ENCODE assay signal across 8 cellular contexts in the genomic region with DNA sequence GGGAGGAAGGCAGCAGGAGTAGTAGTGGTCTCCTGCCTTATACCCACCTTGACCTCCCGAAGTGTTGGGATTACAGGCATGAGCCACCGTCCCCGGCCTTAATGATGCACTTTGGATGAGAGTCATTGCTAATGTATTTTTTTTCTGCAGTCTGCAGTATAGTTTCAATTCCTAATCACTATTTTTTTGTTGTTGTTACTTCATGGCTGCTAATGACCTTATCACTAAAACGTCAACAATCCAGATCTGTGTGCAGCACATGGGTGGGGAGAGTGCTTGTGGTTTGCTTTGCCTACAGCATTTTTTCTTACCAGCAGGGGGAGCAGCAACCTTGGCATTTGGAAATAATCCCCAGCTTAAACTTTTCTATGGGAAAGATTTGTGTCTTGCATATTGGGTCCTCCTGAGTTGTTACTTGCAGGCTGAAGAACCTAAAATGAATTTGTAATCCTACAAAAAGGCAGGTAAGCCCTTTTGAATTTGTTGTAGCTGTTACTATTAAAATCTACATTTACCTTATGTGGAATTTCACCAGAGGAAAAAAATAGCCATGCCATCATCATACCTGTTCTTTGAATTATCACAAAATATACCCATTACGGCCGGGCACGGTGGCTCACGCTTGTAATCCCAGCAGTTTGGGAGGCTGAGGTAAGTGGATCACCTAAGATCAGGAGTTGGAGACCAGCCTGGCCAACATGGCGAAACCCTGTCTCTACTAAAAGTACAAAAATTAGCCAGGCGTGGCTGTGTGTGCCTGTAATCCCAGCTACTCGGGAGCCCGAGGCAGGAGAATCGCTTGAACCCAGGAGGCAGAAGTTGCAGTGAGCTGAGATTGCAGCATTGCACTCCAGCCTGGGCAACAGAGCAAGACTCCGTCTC. TPM values are rescaled to one million over a fixed set of nuclear protein-coding genes. Genes with fewer than 3 reads are reported as not detected.
DNase-seq lines count a peak whose midpoint lies in the region; ATAC-seq and TF ChIP-seq lines count a peak whose summit lies in the region.

No MANE protein-coding gene starts in this region.

- in situ Hi-C loops in G401 (cut with HindIII; ENCODE audit: low sequenced_read_pairs): no loop called here
- in situ Hi-C loops in GM23248 (cut with MboI): no loop called here

- no peaks in the 10 kb centered on the region for H3K4me1 ChIP-seq in GM23248 (ENCODE audit: insufficient read depth)
- H3K4me1 ChIP-seq in ascending aorta: peaks cover under 1 to 8% of the 10 kb centered on the region in 2 donors

- no peaks in the 10 kb centered on the region for H3K27me3 ChIP-seq in GM23248 (replicated peaks; ENCODE audit: insufficient read depth)
- no peaks in the 10 kb centered on the region for H3K27me3 ChIP-seq in ascending aorta

- no peak overlapping the region for H2AFZ ChIP-seq in GM23248

- DNase-seq in G401 (ENCODE audit: low spot score): peak; percentile 75
- DNase-seq in GM23248: peak; percentile 71
- peak; percentile 88 for DNase-seq in NAMALWA (ENCODE audit: low spot score)
- DNase-seq in T-helper 9 cell: peak; percentile 73
- DNase-seq in ascending aorta (ENCODE audit: low spot score in 2 of 2): peak in 1 of 2 donors; percentile 85
- peak in 37 of 51 donors; percentile 1 to 77 (median 26) for DNase-seq in hypothalamus (lab: John Stamatoyannopoulos, UW)
- peak; percentile 72 for DNase-seq in stimulated activated CD4-positive, alpha-beta T cell treated with anti-CD3 and anti-CD28 coated beads, Interleukin-12 subunit alpha, Interleukin-12 subunit beta, amount 100 ng/mL, for 4 hours

- no peak overlapping the region for H3K27ac ChIP-seq in GM23248
- H3K27ac ChIP-seq in ascending aorta: no peak overlapping the region

- H4K20me1 ChIP-seq in GM23248 (ENCODE audit: insufficient read depth): no peaks in the 10 kb centered on the region

- H3K79me2 ChIP-seq in GM23248 (ENCODE audit: insufficient read depth): no peaks in the 10 kb centered on the region

- H3K36me3 ChIP-seq in GM23248 (ENCODE audit: low read depth) (no peaks in the 10 kb centered on the region), ascending aorta (no peaks in the 10 kb centered on the region)

- no peak for ATAC-seq in HG03097 (IDR thresholded peaks at IDR 0.05; ENCODE audit: low FRiP score, unreplicated experiment)

- no peak overlapping the region for H3K4me3 ChIP-seq in GM23248
- H3K4me3 ChIP-seq in ascending aorta: peak overlapping the region in 1 of 2 donors; percentile 48

- H3K4me2 ChIP-seq in GM23248 (ENCODE audit: unreplicated experiment): no peak overlapping the region

- H3K9ac ChIP-seq in GM23248: no peak overlapping the region

- intact Hi-C loops in ascending aorta (cut with DNase I): loop anchor here (5.0 kb wide), 2 partner anchors 118 to 163 kb away; a partner anchor contains a TSS

- WGBS in GM23248 (ENCODE audit: low coverage in 1 of 2, low lambda C conversion rate in 2 of 2, missing lambda C conversion rate in 2 of 2), 2 experiments: 59 to 60% methylated on average over 14 of the region's 14 CpGs

- no peaks in the 10 kb centered on the region for H3F3A ChIP-seq in GM23248 (ENCODE audit: insufficient read depth)

- H3K9me3 ChIP-seq in GM23248 (ENCODE audit: low read depth) (no peaks in the 10 kb centered on the region), ascending aorta (no peaks in the 10 kb centered on the region)

- peak; percentile 64 to 88 (median 71) for TF ChIP-seq CTCF in ascending aorta (IDR thresholded peaks at IDR 0.05)

- H3K9me2 ChIP-seq in GM23248 (ENCODE audit: insufficient read depth): no peaks in the 10 kb centered on the region

RNA-seq across cellular contexts. Expression of a gene that starts 6.3 kb away (rescaled TPM):
- 18.0 and 21.0 TPM in 2 replicates for total RNA-seq in G401 (2014; rRNA removed; shearing (Covaris generic))
- total RNA-seq in GM23248 (2014; rRNA removed; shearing (Covaris generic)): 8.0 and 15.8 TPM in 2 replicates
- polyA plus RNA-seq in GM23248 (2016; fragmentation: Nextera tagmentation; extraction: Ambion mirVana): 21.2 and 22.2 TPM in 2 replicates
- total RNA-seq in ascending aorta: 2.3 TPM

RNA-seq across cellular contexts. Expression of a gene that starts 17.1 kb away (rescaled TPM):
- total RNA-seq in G401 (2014; rRNA removed; shearing (Covaris generic)): not detected in 2 replicates
- total RNA-seq in GM23248 (2014; rRNA removed; shearing (Covaris generic)): not detected in 2 replicates
- polyA plus RNA-seq in GM23248 (2016; fragmentation: Nextera tagmentation; extraction: Ambion mirVana): not detected in 2 replicates
- total RNA-seq in ascending aorta: not detected

RNA-seq across cellular contexts. Expression of a gene that starts 31.7 kb away (rescaled TPM):
- total RNA-seq in G401 (2014; rRNA removed; shearing (Covaris generic)): not detected in 2 replicates
- total RNA-seq in GM23248 (2014; rRNA removed; shearing (Covaris generic)): 0.11 TPM in 1 of 2 replicates, not detected in the other
- polyA plus RNA-seq in GM23248 (2016; fragmentation: Nextera tagmentation; extraction: Ambion mirVana): 0.04 TPM in 1 of 2 replicates, not detected in the other
- 0.43 TPM for total RNA-seq in ascending aorta

RNA-seq across cellular contexts. Expression of a gene that starts 40.1 kb away (rescaled TPM):
- total RNA-seq in G401 (2014; rRNA removed; shearing (Covaris generic)): not detected in 2 replicates
- total RNA-seq in GM23248 (2014; rRNA removed; shearing (Covaris generic)): not detected in 2 replicates
- polyA plus RNA-seq in GM23248 (2016; fragmentation: Nextera tagmentation; extraction: Ambion mirVana): not detected in 2 replicates
- total RNA-seq in ascending aorta: 1.7 TPM
